Comparison of ENCODE assay signal across 9 cellular contexts in the genomic region with DNA sequence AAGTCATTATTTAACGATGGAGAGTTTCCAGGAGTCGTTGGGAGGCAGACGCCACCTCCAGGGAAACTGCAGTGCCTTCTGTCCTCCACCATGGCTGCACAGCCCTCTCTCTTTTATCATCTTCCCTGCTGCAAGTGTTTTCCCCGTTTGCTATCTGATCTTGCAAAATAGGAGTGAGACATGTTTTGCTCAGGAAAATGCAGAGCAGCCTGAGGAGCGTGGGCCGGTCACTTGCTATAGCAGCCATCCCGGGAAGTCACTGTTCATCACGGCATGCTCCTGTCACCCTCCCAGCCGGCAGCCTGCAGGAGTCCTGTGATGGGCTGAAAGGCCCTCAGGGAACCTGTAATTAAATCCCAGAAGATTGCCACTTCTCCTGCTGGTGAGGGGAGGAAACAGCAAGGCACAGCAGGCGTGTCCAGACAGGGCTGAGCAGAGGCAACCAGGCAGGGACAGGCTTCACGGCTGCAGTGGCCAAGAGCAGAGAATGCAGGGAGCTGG.
DNase-seq lines count a peak whose midpoint lies in the region; ATAC-seq, FAIRE-seq and TF ChIP-seq lines count a peak whose summit lies in the region.
"Had no signal": no experiment of that assay in that cellular context is flagged by ENCODE, and none has a peak within 500 bp of the region (broad histone marks: within the 10 kb centered on the region; RNA-seq: fewer than 3 reads in every experiment).

No MANE protein-coding gene starts in this region.

- FAIRE-seq in pancreas (lab: Jason Lieb, UNC) = no peak
- FAIRE-seq: GM18507 had no signal

- 5 to 11% methylated on average over 11 of the region's 11 CpGs for WGBS in pancreas, 2 donors

- no peak overlapping the region for H2AFZ ChIP-seq in osteoblast (ENCODE audit: low read length)

- H3K27me3 ChIP-seq in osteoblast (ENCODE audit: insufficient read depth, low read length) = peaks cover 7% of the 10 kb centered on the region
- peaks cover 0 to 6% (median 0%) of the 10 kb centered on the region in 4 donors for H3K27me3 ChIP-seq in pancreas

- peak; percentile 9 for TF ChIP-seq CTCF in cardiac fibroblast (IDR thresholded peaks at IDR 0.05; ENCODE audit: low read depth, low read length)
- TF ChIP-seq CTCF in osteoblast (IDR thresholded peaks at IDR 0.05; ENCODE audit: extremely low read depth, low read depth, low read length) = peak; percentile 19
- TF ChIP-seq CTCF in pancreas (IDR thresholded peaks at IDR 0.05) = no peak

- H3K36me3 ChIP-seq in osteoblast (ENCODE audit: insufficient read depth, low read length) = no peaks in the 10 kb centered on the region
- no peaks in the 10 kb centered on the region for H3K36me3 ChIP-seq in pancreas

- no peaks in the 10 kb centered on the region for H4K20me1 ChIP-seq in osteoblast (ENCODE audit: insufficient read depth, low read length)

- intact Hi-C loops in pancreas (cut with DNase I) = no loop called here

- H3K79me2 ChIP-seq in osteoblast (ENCODE audit: insufficient read depth, low read length) = no peaks in the 10 kb centered on the region

- H3K4me2 ChIP-seq in osteoblast (ENCODE audit: insufficient read depth, low read length) = no peak overlapping the region

- H3K4me1 ChIP-seq in osteoblast (ENCODE audit: insufficient read depth, low read length) (no peaks in the 10 kb centered on the region), pancreas (no peaks in the 10 kb centered on the region)

- H3K4me3 ChIP-seq in cardiac fibroblast (replicated peaks in 1 of 2; ENCODE audit: low read depth in 2 of 2, low read length in 2 of 2) (no peak overlapping the region), osteoblast (ENCODE audit: insufficient read depth, low read length) (no peak overlapping the region), pancreas (no peak overlapping the region)

- no peaks in the 10 kb centered on the region for H3K9me3 ChIP-seq in osteoblast (ENCODE audit: low read depth, low read length)
- no peaks in the 10 kb centered on the region for H3K9me3 ChIP-seq in pancreas

- H3K27ac ChIP-seq in osteoblast (ENCODE audit: low read depth, low read length) = no peak overlapping the region
- H3K27ac ChIP-seq in pancreas = no peak overlapping the region

- ATAC-seq in pancreas (no peak), HG03521 (IDR thresholded peaks at IDR 0.05; ENCODE audit: unreplicated experiment) (no peak), HG03025 (IDR thresholded peaks at IDR 0.05; ENCODE audit: low FRiP score, unreplicated experiment) (no peak)

- peak; percentile 19 for DNase-seq in H4 (ENCODE audit: low spot score)
- peak; percentile 87 for DNase-seq in NCI-H2227 treated with DMSO at 0.1 percent for 48 hours (lab: John Stamatoyannopoulos, UW)
- no peak for DNase-seq in cardiac fibroblast (ENCODE audit: low read depth in 2 of 2)
- no peak for DNase-seq in osteoblast (ENCODE audit: insufficient read length, low spot score, missing footprints)
- no peak for DNase-seq in pancreas
- no peak for DNase-seq in effector CD8-positive, alpha-beta T cell (lab: John Stamatoyannopoulos, UW)

Comparison
In these comparisons a context has a peak if more than half of its experiments do, and no peak if none do; other contexts are left out.
1. DNase-seq: peak in H4 (single experiment) and NCI-H2227 treated with DMSO at 0.1 percent for 48 hours (single experiment); none in cardiac fibroblast (0 of 2), osteoblast (single experiment), pancreas (0 of 6) and effector CD8-positive, alpha-beta T cell (single experiment).
2. CTCF ChIP-seq: peak in cardiac fibroblast (single experiment) and osteoblast (single experiment); none in pancreas (0 of 4).